31 cellular contexts compared by ENCODE assay signal in the genomic region with DNA sequence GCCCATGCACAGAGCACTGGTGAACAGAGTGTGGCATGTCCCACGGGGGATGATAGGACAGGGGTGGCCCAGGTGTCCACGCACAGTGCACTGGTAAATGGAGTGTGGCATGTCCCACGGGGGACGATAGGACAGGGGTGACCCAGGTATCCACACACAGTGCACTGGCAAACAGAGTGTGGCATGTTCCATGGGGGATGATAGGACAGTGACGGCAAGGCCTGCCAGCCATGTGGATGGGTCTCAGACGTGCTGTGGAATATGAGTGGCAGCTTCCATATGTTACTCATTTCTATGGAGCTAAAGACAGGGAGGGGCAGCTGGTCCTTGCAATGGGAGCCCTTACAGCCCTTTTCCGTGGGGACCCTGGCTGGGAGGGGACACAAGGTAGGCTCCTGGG.
"Had no signal": no experiment of that assay in that cellular context is flagged by ENCODE, and none has a peak within 500 bp of the region (broad histone marks: within the 10 kb centered on the region; RNA-seq: fewer than 3 reads in every experiment).

No MANE protein-coding gene starts in this region.

- H3K9me3 ChIP-seq: adrenal gland, body of pancreas, esophagus squamous epithelium had no signal

- ATAC-seq: activated CD4-positive, alpha-beta T cell treated with anti-CD3 and anti-CD28 coated beads for 36 hours; activated CD8-positive, alpha-beta memory T cell treated with anti-CD3 and anti-CD28 coated beads, Interleukin-2, amount 10 ng/mL, durations not matched to agents 7 days and 5 days; activated CD8-positive, alpha-beta T cell treated with anti-CD3 and anti-CD28 coated beads, Interleukin-2, amount 10 ng/mL, durations not matched to agents 7 days and 5 days; activated naive CD8-positive, alpha-beta T cell treated with anti-CD3 and anti-CD28 coated beads, Interleukin-2, amount 50 U/mL, for 24 hours; body of pancreas; effector memory CD8-positive, alpha-beta T cell had no signal

- H3K9me3 Mint-ChIP-seq: activated CD4-positive, alpha-beta memory T cell treated with anti-CD3 and anti-CD28 coated beads for 36 hours; activated CD4-positive, alpha-beta T cell treated with anti-CD3 and anti-CD28 coated beads, Interleukin-2, amount 10 ng/mL, durations not matched to agents 24 days and 14 days; activated naive CD4-positive, alpha-beta T cell treated with anti-CD3 and anti-CD28 coated beads for 36 hours; activated naive CD4-positive, alpha-beta T cell treated with anti-CD3 and anti-CD28 coated beads, Interleukin-2, amount 50 U/mL, for 24 hours; activated naive CD8-positive, alpha-beta T cell treated with anti-CD3 and anti-CD28 coated beads for 36 hours; activated naive CD8-positive, alpha-beta T cell treated with anti-CD3 and anti-CD28 coated beads, Interleukin-2, amount 50 U/mL, for 24 hours; activated T-helper 1 cell treated with anti-CD3 and anti-CD28 coated beads, Interleukin-12 subunit alpha, Interleukin-12 subunit beta, Interleukin-2, Interleukin-4 antibody, amounts not matched to agents 30 ng/mL and 10 ng/mL and 1 ng/mL, durations not matched to agents 14 hours and 24 hours and 36 hours; activated T-helper 2 cell treated with anti-CD3 and anti-CD28 coated beads, Interferon-gamma antibody, Interleukin-2, Interleukin-4, amounts not matched to agents 10 μg/mL and 5 μg/mL and 100 μg/mL, durations not matched to agents 14 hours and 24 hours and 36 hours; effector memory CD8-positive, alpha-beta T cell had no signal

- H3K4me3 Mint-ChIP-seq: activated CD4-positive, alpha-beta memory T cell treated with anti-CD3 and anti-CD28 coated beads for 36 hours; activated CD4-positive, alpha-beta T cell treated with anti-CD3 and anti-CD28 coated beads for 36 hours; activated CD4-positive, alpha-beta T cell treated with anti-CD3 and anti-CD28 coated beads, Interleukin-2, amount 10 ng/mL, durations not matched to agents 24 days and 14 days; activated CD8-positive, alpha-beta memory T cell treated with anti-CD3 and anti-CD28 coated beads, Interleukin-2, amount 10 ng/mL, durations not matched to agents 7 days and 5 days; activated CD8-positive, alpha-beta T cell treated with anti-CD3 and anti-CD28 coated beads, Interleukin-2, amount 10 ng/mL, durations not matched to agents 7 days and 5 days; activated naive CD4-positive, alpha-beta T cell treated with anti-CD3 and anti-CD28 coated beads for 36 hours; activated naive CD4-positive, alpha-beta T cell treated with anti-CD3 and anti-CD28 coated beads, Interleukin-2, amount 50 U/mL, for 24 hours; activated naive CD8-positive, alpha-beta T cell treated with anti-CD3 and anti-CD28 coated beads for 36 hours; activated naive CD8-positive, alpha-beta T cell treated with anti-CD3 and anti-CD28 coated beads, Interleukin-2, amount 50 U/mL, for 24 hours; activated T-helper 1 cell treated with anti-CD3 and anti-CD28 coated beads, Interleukin-12 subunit alpha, Interleukin-12 subunit beta, Interleukin-2, Interleukin-4 antibody, amounts not matched to agents 30 ng/mL and 10 ng/mL and 1 ng/mL, durations not matched to agents 14 hours and 24 hours and 36 hours; effector memory CD8-positive, alpha-beta T cell had no signal

- H3K27me3 Mint-ChIP-seq: activated CD4-positive, alpha-beta memory T cell treated with anti-CD3 and anti-CD28 coated beads for 36 hours; activated CD4-positive, alpha-beta T cell treated with anti-CD3 and anti-CD28 coated beads for 36 hours; activated CD4-positive, alpha-beta T cell treated with anti-CD3 and anti-CD28 coated beads, Interleukin-2, amount 10 ng/mL, durations not matched to agents 24 days and 14 days; activated CD8-positive, alpha-beta memory T cell treated with anti-CD3 and anti-CD28 coated beads, Interleukin-2, amount 10 ng/mL, durations not matched to agents 7 days and 5 days; activated naive CD4-positive, alpha-beta T cell treated with anti-CD3 and anti-CD28 coated beads, Interleukin-2, amount 50 U/mL, for 24 hours; activated naive CD8-positive, alpha-beta T cell treated with anti-CD3 and anti-CD28 coated beads, Interleukin-2, amount 50 U/mL, for 24 hours; effector memory CD8-positive, alpha-beta T cell had no signal

- H3K36me3 Mint-ChIP-seq: activated CD4-positive, alpha-beta memory T cell treated with anti-CD3 and anti-CD28 coated beads for 36 hours; activated CD8-positive, alpha-beta memory T cell treated with anti-CD3 and anti-CD28 coated beads, Interleukin-2, amount 10 ng/mL, durations not matched to agents 7 days and 5 days; activated naive CD4-positive, alpha-beta T cell treated with anti-CD3 and anti-CD28 coated beads, Interleukin-2, amount 50 U/mL, for 24 hours; activated naive CD8-positive, alpha-beta T cell treated with anti-CD3 and anti-CD28 coated beads for 36 hours had no signal

- H3K27ac Mint-ChIP-seq: activated CD4-positive, alpha-beta memory T cell treated with anti-CD3 and anti-CD28 coated beads for 36 hours; activated CD4-positive, alpha-beta T cell treated with anti-CD3 and anti-CD28 coated beads for 36 hours; activated CD4-positive, alpha-beta T cell treated with anti-CD3 and anti-CD28 coated beads, Interleukin-2, amount 10 ng/mL, durations not matched to agents 24 days and 14 days; activated CD8-positive, alpha-beta memory T cell treated with anti-CD3 and anti-CD28 coated beads, Interleukin-2, amount 10 ng/mL, durations not matched to agents 7 days and 5 days; activated CD8-positive, alpha-beta T cell treated with anti-CD3 and anti-CD28 coated beads, Interleukin-2, amount 10 ng/mL, durations not matched to agents 7 days and 5 days; activated naive CD4-positive, alpha-beta T cell treated with anti-CD3 and anti-CD28 coated beads for 36 hours; activated naive CD4-positive, alpha-beta T cell treated with anti-CD3 and anti-CD28 coated beads, Interleukin-2, amount 50 U/mL, for 24 hours; activated naive CD8-positive, alpha-beta T cell treated with anti-CD3 and anti-CD28 coated beads for 36 hours; activated naive CD8-positive, alpha-beta T cell treated with anti-CD3 and anti-CD28 coated beads, Interleukin-2, amount 50 U/mL, for 24 hours; activated T-helper 1 cell treated with anti-CD3 and anti-CD28 coated beads, Interleukin-12 subunit alpha, Interleukin-12 subunit beta, Interleukin-2, Interleukin-4 antibody, amounts not matched to agents 30 ng/mL and 10 ng/mL and 1 ng/mL, durations not matched to agents 14 hours and 24 hours and 36 hours; activated T-helper 2 cell treated with anti-CD3 and anti-CD28 coated beads, Interferon-gamma antibody, Interleukin-2, Interleukin-4, amounts not matched to agents 10 μg/mL and 5 μg/mL and 100 μg/mL, durations not matched to agents 14 hours and 24 hours and 36 hours; effector memory CD8-positive, alpha-beta T cell had no signal

- H3K4me3 ChIP-seq: adrenal gland, body of pancreas, esophagus squamous epithelium had no signal

- H3K36me3 ChIP-seq: adrenal gland, esophagus squamous epithelium had no signal

- H3K4me1 Mint-ChIP-seq: activated CD4-positive, alpha-beta T cell treated with anti-CD3 and anti-CD28 coated beads for 36 hours; activated CD4-positive, alpha-beta T cell treated with anti-CD3 and anti-CD28 coated beads, Interleukin-2, amount 10 ng/mL, durations not matched to agents 24 days and 14 days; activated CD8-positive, alpha-beta memory T cell treated with anti-CD3 and anti-CD28 coated beads, Interleukin-2, amount 10 ng/mL, durations not matched to agents 7 days and 5 days; activated naive CD4-positive, alpha-beta T cell treated with anti-CD3 and anti-CD28 coated beads, Interleukin-2, amount 50 U/mL, for 24 hours; activated naive CD8-positive, alpha-beta T cell treated with anti-CD3 and anti-CD28 coated beads for 36 hours; activated naive CD8-positive, alpha-beta T cell treated with anti-CD3 and anti-CD28 coated beads, Interleukin-2, amount 50 U/mL, for 24 hours had no signal

- H3K4me1 ChIP-seq: adrenal gland, body of pancreas, esophagus squamous epithelium had no signal

- H3K27ac ChIP-seq: adrenal gland, body of pancreas, esophagus squamous epithelium had no signal

- H3K27me3 ChIP-seq: adrenal gland, body of pancreas had no signal

- DNase-seq: activated CD4-positive, alpha-beta memory T cell treated with anti-CD3 and anti-CD28 coated beads for 36 hours; activated CD4-positive, alpha-beta T cell treated with anti-CD3 and anti-CD28 coated beads for 36 hours; activated CD4-positive, alpha-beta T cell treated with anti-CD3 and anti-CD28 coated beads, Interleukin-2, amount 10 ng/mL, durations not matched to agents 24 days and 14 days; activated CD4-positive, CD25-positive, alpha-beta regulatory T cell; activated CD4-positive, CD25-positive, alpha-beta regulatory T cell treated with anti-CD3 and anti-CD28 coated beads, Interleukin-2, amount 50 U/mL, for 72 hours; activated CD8-positive, alpha-beta memory T cell treated with anti-CD3 and anti-CD28 coated beads, Interleukin-2, amount 10 ng/mL, durations not matched to agents 7 days and 5 days; activated CD8-positive, alpha-beta memory T cell treated with anti-CD3 and anti-CD28 coated beads, Interleukin-2, amount 50 U/mL, for 4 hours; activated CD8-positive, alpha-beta T cell treated with anti-CD3 and anti-CD28 coated beads, Interleukin-2, amount 10 ng/mL, durations not matched to agents 7 days and 5 days; activated effector memory CD4-positive, alpha-beta T cell treated with anti-CD3 and anti-CD28 coated beads, Interleukin-2, amount 50 U/mL, for 16 hours; activated naive CD4-positive, alpha-beta T cell treated with anti-CD3 and anti-CD28 coated beads for 36 hours; activated naive CD8-positive, alpha-beta T cell treated with anti-CD3 and anti-CD28 coated beads for 36 hours; activated naive CD8-positive, alpha-beta T cell treated with anti-CD3 and anti-CD28 coated beads, Interleukin-2, amount 50 U/mL, for 24 hours; activated T-cell treated with anti-CD3 and anti-CD28 coated beads, Interleukin-2, amount 50 U/mL, for 1 hour; activated T-cell treated with anti-CD3 and anti-CD28 coated beads, Interleukin-2, amount 50 U/mL, for 48 hours; adrenal gland; amygdala; aorta; body of pancreas; caudate nucleus; cortex of kidney; dermis blood vessel endothelial cell; effector CD4-positive, alpha-beta T cell; effector memory CD8-positive, alpha-beta T cell; erythroblast; esophagus squamous epithelium; foreskin melanocyte; head of caudate nucleus; T-helper 2 cell had no signal
